In the genomic region with DNA sequence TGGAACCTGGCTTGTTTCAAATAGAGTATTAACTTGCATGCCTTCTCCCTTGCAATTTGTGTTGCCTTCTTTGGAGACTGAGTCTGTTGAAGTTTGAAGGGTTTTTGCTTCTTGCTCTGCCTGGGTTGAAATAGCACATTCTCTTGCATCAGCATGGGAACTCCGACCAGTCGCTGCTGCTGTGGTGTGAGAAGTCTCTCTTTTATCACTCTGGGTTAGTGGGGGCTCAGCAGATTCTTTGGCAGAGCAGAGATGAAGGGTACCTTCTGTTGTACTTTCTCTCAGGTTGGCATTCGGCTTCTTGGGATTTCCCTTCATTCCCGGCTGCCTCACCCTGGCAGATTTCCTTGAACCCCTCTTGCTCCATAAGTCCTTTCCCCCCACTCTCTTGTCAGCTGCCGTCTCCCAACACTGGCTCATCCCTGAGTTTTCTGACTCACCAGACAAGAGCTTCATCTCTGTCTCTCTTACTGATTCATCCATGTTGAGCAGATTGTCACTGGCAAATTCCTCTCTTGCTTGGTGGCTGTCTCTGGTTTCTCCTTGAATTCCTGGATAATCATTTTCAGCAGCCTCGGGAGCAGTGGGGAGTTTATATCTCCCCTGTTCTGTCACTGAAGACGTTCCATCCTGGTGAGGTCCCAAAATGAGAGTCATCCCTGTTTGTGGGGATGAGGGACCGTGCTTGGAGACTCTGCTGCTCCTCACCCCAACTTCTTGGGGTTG, we compare ENCODE assay signal across 9 cellular contexts. TPM values are rescaled to one million over a fixed set of nuclear protein-coding genes. Genes with fewer than 3 reads are reported as not detected.
DNase-seq lines count a peak whose midpoint lies in the region; ATAC-seq and TF ChIP-seq lines count a peak whose summit lies in the region.
"Had no signal": no experiment of that assay in that cellular context is flagged by ENCODE, and none has a peak within 500 bp of the region (broad histone marks: within the 10 kb centered on the region; RNA-seq: fewer than 3 reads in every experiment).

No MANE protein-coding gene starts in this region.

- DNase-seq in GM04503 (ENCODE audit: low read depth) (peak; percentile 88), RWPE2 (ENCODE audit: low spot score) (no peak), fibroblast of the conjunctiva (ENCODE audit: low read depth) (peak; percentile 69), omental fat pad (ENCODE audit: low spot score) (no peak), sigmoid colon (no peak), NCI-H2171 treated with DMSO at 0.1 percent for 48 hours (lab: John Stamatoyannopoulos, UW) (no peak), inferior parietal cortex (ENCODE audit: extremely low spot score) (no peak)
- DNase-seq in activated CD4-positive, CD25-positive, alpha-beta regulatory T cell treated with anti-CD3 and anti-CD28 coated beads, Interleukin-2, amount 50 U/mL, for 72 hours = no peak

- H3K36me3 ChIP-seq in RWPE2 (ENCODE audit: low read depth) (no peaks in the 10 kb centered on the region), sigmoid colon (no peaks in the 10 kb centered on the region)

- 72 to 81% methylated on average over 8 of the region's 8 CpGs for WGBS in sigmoid colon, 2 donors

- TF ChIP-seq EP300 in sigmoid colon (IDR thresholded peaks at IDR 0.05) = no peak

- TF ChIP-seq POLR2A in sigmoid colon (IDR thresholded peaks at IDR 0.05) = no peak

- TF ChIP-seq CTCF in RWPE2 (IDR thresholded peaks at IDR 0.05; ENCODE audit: poor library complexity, severe bottlenecking) = no peak
- no peak for TF ChIP-seq CTCF in omental fat pad (IDR thresholded peaks at IDR 0.05)
- TF ChIP-seq CTCF in sigmoid colon (IDR thresholded peaks at IDR 0.05) = no peak

- peaks cover under 1% of the 10 kb centered on the region for H3K4me1 ChIP-seq in RWPE2 (ENCODE audit: insufficient read depth, poor library complexity, severe bottlenecking)
- H3K4me1 ChIP-seq in sigmoid colon = peaks cover 0 to 12% (median 5%) of the 10 kb centered on the region in 4 donors

- H3K4me3 ChIP-seq in RWPE2 (ENCODE audit: severe bottlenecking) (no peak overlapping the region), sigmoid colon (no peak overlapping the region)
- H3K4me3 ChIP-seq: coronary artery had no signal

- H3K9me3 ChIP-seq in RWPE2 (ENCODE audit: severe bottlenecking) (no peaks in the 10 kb centered on the region), sigmoid colon (no peaks in the 10 kb centered on the region)

- H3K27ac ChIP-seq in RWPE2 (ENCODE audit: poor library complexity, severe bottlenecking) (no peak overlapping the region), sigmoid colon (peak overlapping the region in 1 of 4 donors; percentile 50)
- H3K27ac ChIP-seq: coronary artery had no signal

- ATAC-seq in RWPE2 (ENCODE audit: low read depth) (peak; percentile 40; the same call in 1 of the 3 replicates), omental fat pad (ENCODE audit: low FRiP score) (peak; percentile 91)

- intact Hi-C loops in sigmoid colon (cut with DNase I) = no loop called here

- no peaks in the 10 kb centered on the region for H3K27me3 ChIP-seq in RWPE2 (ENCODE audit: insufficient read depth, poor library complexity, severe bottlenecking)
- no peaks in the 10 kb centered on the region for H3K27me3 ChIP-seq in sigmoid colon

RNA-seq across cellular contexts. Expression of gene ALPK2, which starts 49.9 kb away (rescaled TPM):
- total RNA-seq in omental fat pad (under 1 TPM in 3 of 4 donors, not detected in 1; 0.13 to 0.74 (median 0.24) TPM), sigmoid colon (1 to 10 TPM in 1 of 4 donors, under 1 TPM in 2, not detected in 1; 0.36 to 2.0 (median 0.55) TPM)
- 1 to 10 TPM in 1 of 3 donors, not detected in 2; 1.5 TPM for polyA plus RNA-seq in sigmoid colon

Comparison
In these comparisons a context has a peak if more than half of its experiments do, and no peak if none do; other contexts are left out.
1. DNase-seq: peak in GM04503 (single experiment) and fibroblast of the conjunctiva (single experiment); none in RWPE2 (single experiment), omental fat pad (single experiment), sigmoid colon (single experiment), NCI-H2171 treated with DMSO at 0.1 percent for 48 hours (single experiment), activated CD4-positive, CD25-positive, alpha-beta regulatory T cell treated with anti-CD3 and anti-CD28 coated beads, Interleukin-2, amount 50 U/mL, for 72 hours (single experiment) and inferior parietal cortex (single experiment).